Comparison of ENCODE assay signal across 1 cellular context in the genomic region with DNA sequence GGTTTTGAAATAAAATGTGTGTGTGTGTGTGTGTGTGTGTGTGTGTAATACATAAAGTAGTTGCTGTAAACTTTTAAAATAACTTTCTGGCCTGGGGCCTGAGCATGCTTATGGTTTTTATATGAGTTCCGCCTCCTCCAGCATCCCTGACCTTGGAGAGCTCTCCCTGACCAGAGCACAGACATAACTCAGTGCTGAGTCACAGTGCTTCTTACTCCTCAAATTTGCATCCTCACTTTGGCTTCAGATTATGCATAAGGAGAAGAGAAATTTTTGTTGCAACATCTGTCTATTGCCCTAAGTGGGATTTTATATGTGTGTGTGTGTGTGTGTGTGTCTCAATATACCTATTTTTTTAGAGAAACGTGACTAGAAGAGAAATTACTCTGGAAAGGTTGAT.
TF ChIP-seq lines count a peak whose summit lies in the region.

No MANE protein-coding gene starts in this region.

TF ChIP-seq in GM23338, 12 proteins besides CTCF, POLR2A, EP300 and RAD21 (continued from another document):
- TF ChIP-seq EZH2phosphoT487 (IDR thresholded peaks at IDR 0.05; ENCODE audit: unreplicated experiment) (no peak), JUNB (IDR thresholded peaks at IDR 0.05; ENCODE audit: unreplicated experiment) (no peak)
